ENCODE assay signal across 11 cellular contexts in the genomic region with DNA sequence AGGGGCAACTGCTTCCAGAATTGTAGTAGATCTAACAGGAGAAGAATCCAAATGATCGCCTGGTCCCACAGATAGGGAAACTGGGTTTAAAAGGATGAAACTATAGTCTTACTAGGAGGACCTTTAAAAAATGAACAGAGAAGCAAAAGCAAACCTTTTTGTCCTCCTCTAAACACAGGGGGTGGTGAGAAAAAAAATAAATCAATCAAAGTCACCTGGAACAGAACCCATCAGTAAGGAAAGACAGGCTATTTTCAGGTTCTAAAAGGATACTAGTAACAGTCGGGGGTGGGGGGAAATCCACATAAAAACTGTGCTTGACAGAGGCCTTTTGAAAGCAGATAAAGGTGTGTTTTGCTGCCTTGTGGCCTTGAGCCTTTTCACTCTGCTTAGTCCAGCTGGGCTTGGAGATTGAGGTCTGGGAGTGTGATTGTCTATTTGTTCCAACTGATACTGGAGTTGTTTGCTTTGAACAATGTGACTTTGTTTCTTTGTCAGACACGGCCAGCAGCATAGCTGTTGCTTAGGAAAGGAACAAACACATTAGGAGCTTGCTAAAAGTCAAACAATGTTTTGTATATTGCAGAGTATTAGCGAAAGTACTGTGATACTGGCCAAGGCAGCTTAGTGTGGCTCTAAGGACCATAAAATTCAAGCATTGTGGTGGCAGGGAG.
DNase-seq lines count a peak whose midpoint lies in the region; ATAC-seq and TF ChIP-seq lines count a peak whose summit lies in the region.
"Had no signal": no experiment of that assay in that cellular context is flagged by ENCODE, and none has a peak within 500 bp of the region (broad histone marks: within the 10 kb centered on the region; RNA-seq: fewer than 3 reads in every experiment).

No MANE protein-coding gene starts in this region.

- H3K4me1 ChIP-seq in esophagus squamous epithelium (peaks cover 9 to 25% (median 14%) of the 10 kb centered on the region in 3 donors), mucosa of stomach (ENCODE audit: control insufficient read depth, insufficient read depth, low read length) (peaks cover 30% of the 10 kb centered on the region), PC-3 (ENCODE audit: insufficient read depth, low read length) (peaks cover 13% of the 10 kb centered on the region), Peyer's patch (peaks cover 0 to 4% (median 0%) of the 10 kb centered on the region in 4 donors)

- TF ChIP-seq POLR2A in esophagus squamous epithelium (IDR thresholded peaks at IDR 0.05), result no peak
- TF ChIP-seq POLR2A in Peyer's patch (IDR thresholded peaks at IDR 0.05), result no peak

- no peak overlapping the region for H2AFZ ChIP-seq in PC-3 (ENCODE audit: low read length)

- H3K4me3 ChIP-seq in esophagus squamous epithelium, result no peak overlapping the region
- no peak overlapping the region for H3K4me3 ChIP-seq in mucosa of stomach (ENCODE audit: low read length)
- no peak overlapping the region for H3K4me3 ChIP-seq in PC-3 (ENCODE audit: low read length)
- no peak overlapping the region for H3K4me3 ChIP-seq in Peyer's patch

- WGBS in esophagus squamous epithelium, 2 donors, result 64 to 69% methylated on average over 4 of the region's 4 CpGs

- H3K36me3 ChIP-seq in esophagus squamous epithelium (no peaks in the 10 kb centered on the region), mucosa of stomach (ENCODE audit: control insufficient read depth, insufficient read depth, low read length) (no peaks in the 10 kb centered on the region), PC-3 (ENCODE audit: low read depth, low read length) (no peaks in the 10 kb centered on the region), Peyer's patch (no peaks in the 10 kb centered on the region)

- no peaks in the 10 kb centered on the region for H3K79me2 ChIP-seq in PC-3 (ENCODE audit: low read length)

- intact Hi-C loops in esophagus squamous epithelium (cut with DNase I), result no loop called here
- intact Hi-C loops in PC-3 (cut with micrococcal nuclease), result no loop called here

- H3K4me2 ChIP-seq in PC-3 (ENCODE audit: low read length), result no peak overlapping the region

- peak; percentile 59 for DNase-seq in COR-L47 (lab: John Stamatoyannopoulos, UW)
- DNase-seq in NCI-H345 (lab: John Stamatoyannopoulos, UW), result peak; percentile 92
- no peak for DNase-seq in esophagus squamous epithelium (lab: John Stamatoyannopoulos, UW)
- DNase-seq in NCI-H2171 treated with DMSO at 0.1 percent for 48 hours (lab: John Stamatoyannopoulos, UW), result no peak
- no peak for DNase-seq in PC-3
- DNase-seq in Peyer's patch, result no peak
- DNase-seq: cerebellar nuclear complex, left cardiac atrium had no signal

- CTCF ChIA-PET in PC-3 (lab: Charles Lee), result no interaction called here

- POLR2A ChIA-PET in PC-3 (lab: Charles Lee; ENCODE audit: unreplicated experiment), result interaction anchor here (0.6 kb wide), 1 partner anchor 16 kb away, joined by 4 read pairs; no protein-coding TSS in a partner anchor

- H3F3A ChIP-seq in PC-3 (ENCODE audit: low read length, unreplicated experiment), result no peaks in the 10 kb centered on the region

- no TSS peak for BruUV-seq in PC-3 (replicated peaks; lab: Mats Ljungman, UMichigan)

- H3K27ac ChIP-seq in esophagus squamous epithelium (peak overlapping the region in 3 of 4 donors; percentile 17 to 37 (median 32)), PC-3 (ENCODE audit: low read length) (no peak overlapping the region), Peyer's patch (peak overlapping the region in 2 of 4 donors; percentile 44 to 50)

- no peaks in the 10 kb centered on the region for H3K27me3 ChIP-seq in esophagus squamous epithelium
- H3K27me3 ChIP-seq in mucosa of stomach (ENCODE audit: control insufficient read depth, insufficient read depth, low read length), result no peaks in the 10 kb centered on the region
- H3K27me3 ChIP-seq in PC-3 (ENCODE audit: low read length), result no peaks in the 10 kb centered on the region
- H3K27me3 ChIP-seq in Peyer's patch, result no peaks in the 10 kb centered on the region

- no peaks in the 10 kb centered on the region for H3K9me2 ChIP-seq in PC-3 (replicated peaks; ENCODE audit: low read length)

- H3K9me3 ChIP-seq in esophagus squamous epithelium, result no peaks in the 10 kb centered on the region
- H3K9me3 ChIP-seq in mucosa of stomach (ENCODE audit: control insufficient read depth, low read length), result no peaks in the 10 kb centered on the region
- H3K9me3 ChIP-seq in PC-3 (ENCODE audit: low read length), result no peaks in the 10 kb centered on the region
- H3K9me3 ChIP-seq in Peyer's patch, result no peaks in the 10 kb centered on the region

- H4K20me1 ChIP-seq in PC-3 (ENCODE audit: low read length), result no peaks in the 10 kb centered on the region

- no peak for TF ChIP-seq CTCF in esophagus squamous epithelium (IDR thresholded peaks at IDR 0.05)
- TF ChIP-seq CTCF in PC-3 (conservative IDR thresholded peaks at IDR 0.05; ENCODE audit: low read depth, low read length), result no peak
- no peak for TF ChIP-seq CTCF in Peyer's patch (IDR thresholded peaks at IDR 0.05)

- H3K9ac ChIP-seq in mucosa of stomach (ENCODE audit: low read length), result peak overlapping the region; percentile 50
- H3K9ac ChIP-seq in PC-3 (ENCODE audit: low read length), result no peak overlapping the region

- ATAC-seq in PC-3 (no peak), GM19452 (IDR thresholded peaks at IDR 0.05; ENCODE audit: unreplicated experiment) (no peak)
- ATAC-seq: SK-N-SH treated with all-trans-retinoic acid at 6 μM for 48 hours had no signal

Comparison
In these comparisons a context has a peak if more than half of its experiments do, and no peak if none do; other contexts are left out.
1. DNase-seq: peak in COR-L47 (single experiment) and NCI-H345 (single experiment); none in esophagus squamous epithelium (single experiment), NCI-H2171 treated with DMSO at 0.1 percent for 48 hours (single experiment), PC-3 (single experiment) and Peyer's patch (0 of 3).